20 cellular contexts compared by ENCODE assay signal in the genomic region with DNA sequence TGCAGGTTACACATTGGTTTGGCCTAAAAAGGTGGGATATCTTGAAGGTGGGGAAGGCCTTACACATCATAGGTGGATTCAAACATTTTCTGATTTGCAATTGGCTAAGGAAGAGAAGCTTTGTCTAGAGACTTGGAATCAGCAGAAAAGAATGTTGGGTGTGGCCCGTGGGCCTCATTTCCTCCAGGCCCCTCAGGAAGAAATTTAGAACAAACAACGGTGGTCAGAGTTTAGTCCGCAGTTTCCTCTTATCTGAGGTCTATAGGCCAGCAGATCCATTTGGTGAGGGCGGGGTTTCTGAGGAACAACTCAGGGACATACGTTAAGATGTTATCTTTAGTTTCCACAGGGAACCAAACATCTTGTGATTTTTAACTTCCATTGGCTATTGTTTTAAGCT. TPM values are rescaled to one million over a fixed set of nuclear protein-coding genes. Genes with fewer than 3 reads are reported as not detected.
DNase-seq lines count a peak whose midpoint lies in the region; ATAC-seq and TF ChIP-seq lines count a peak whose summit lies in the region.
"Had no signal": no experiment of that assay in that cellular context is flagged by ENCODE, and none has a peak within 500 bp of the region (broad histone marks: within the 10 kb centered on the region; RNA-seq: fewer than 3 reads in every experiment).

No MANE protein-coding gene starts in this region.

- no peak for TF ChIP-seq POLR2A in stomach (IDR thresholded peaks at IDR 0.05)
- TF ChIP-seq POLR2A in body of pancreas (IDR thresholded peaks at IDR 0.05), result no peak

- ATAC-seq in GM21576 (IDR thresholded peaks at IDR 0.05; ENCODE audit: unreplicated experiment) (no peak), body of pancreas (no peak)
- ATAC-seq: activated CD4-positive, CD25-positive, alpha-beta regulatory T cell treated with anti-CD3 and anti-CD28 coated beads, Interleukin-2, amount 50 U/mL, for 24 hours; activated CD8-positive, alpha-beta memory T cell treated with anti-CD3 and anti-CD28 coated beads, Interleukin-2, amount 10 ng/mL, durations not matched to agents 7 days and 5 days; esophagus mucosa had no signal

- H3K4me3 Mint-ChIP-seq in HFFc6, result no peak overlapping the region
- H3K4me3 Mint-ChIP-seq: activated CD8-positive, alpha-beta memory T cell treated with anti-CD3 and anti-CD28 coated beads, Interleukin-2, amount 10 ng/mL, durations not matched to agents 7 days and 5 days; T-helper 1 cell treated with Interleukin-12 subunit alpha and Interleukin-12 subunit beta and Interleukin-4 antibody, amounts not matched to agents 30 μg/mL and 1 μg/mL, for 36 hours had no signal

- H3K27me3 Mint-ChIP-seq in HFFc6 (ENCODE audit: insufficient read depth), result no peaks in the 10 kb centered on the region

- H3K27me3 ChIP-seq in stomach (no peaks in the 10 kb centered on the region), body of pancreas (no peaks in the 10 kb centered on the region)
- H3K27me3 ChIP-seq: BLaER1 treated with 17β-estradiol and CSF1 and Interleukin-3, amounts not matched to agents 10 nM and 100 nM; transverse colon had no signal

- no peak for TF ChIP-seq CTCF in HFFc6 (IDR thresholded peaks at IDR 0.05)
- TF ChIP-seq CTCF in fibroblast of the aortic adventitia (IDR thresholded peaks at IDR 0.05; ENCODE audit: insufficient read depth, low read length), result no peak
- no peak for TF ChIP-seq CTCF in stomach (IDR thresholded peaks at IDR 0.05)
- no peak for TF ChIP-seq CTCF in body of pancreas (IDR thresholded peaks at IDR 0.05)

- H3K27ac Mint-ChIP-seq in HFFc6, result peak overlapping the region; percentile 10; the same call in 1 of the 2 replicates
- H3K27ac Mint-ChIP-seq: activated CD8-positive, alpha-beta memory T cell treated with anti-CD3 and anti-CD28 coated beads, Interleukin-2, amount 10 ng/mL, durations not matched to agents 7 days and 5 days; T-helper 1 cell treated with Interleukin-12 subunit alpha and Interleukin-12 subunit beta and Interleukin-4 antibody, amounts not matched to agents 30 μg/mL and 1 μg/mL, for 36 hours had no signal

- H3K9me3 ChIP-seq in stomach, result no peaks in the 10 kb centered on the region
- H3K9me3 ChIP-seq in body of pancreas, result no peaks in the 10 kb centered on the region
- H3K9me3 ChIP-seq: transverse colon had no signal

- DNase-seq in HFFc6 (no peak), NOMO-1 treated with dmso at 0.1 percent for 144 hours (lab: John Stamatoyannopoulos, UW; ENCODE audit: unreplicated experiment) (peak; percentile 90), fibroblast of the aortic adventitia (ENCODE audit: low read depth) (peak; percentile 13), stomach (no peak), foreskin melanocyte (no peak), NCI-H446 (lab: John Stamatoyannopoulos, UW) (no peak), body of pancreas (no peak)
- DNase-seq: activated CD8-positive, alpha-beta memory T cell treated with anti-CD3 and anti-CD28 coated beads, Interleukin-2, amount 10 ng/mL, durations not matched to agents 7 days and 5 days; activated effector memory CD4-positive, alpha-beta T cell treated with anti-CD3 and anti-CD28 coated beads, Interleukin-2, amount 50 U/mL, for 16 hours; DMS79; kidney glomerular epithelial cell; NCI-H1092 treated with DMSO at 0.1 percent for 48 hours; NCI-H2171; stimulated activated CD4-positive, alpha-beta T cell treated with anti-CD3 and anti-CD28 coated beads, Interleukin-4, amount 100 ng/mL, for 1 hour; transverse colon had no signal

- no peak for TF ChIP-seq EP300 in stomach (IDR thresholded peaks at IDR 0.05)

- 24 to 43% (median 28%) methylated on average over 5 of the region's 5 CpGs for WGBS in stomach, 5 donors
- WGBS in body of pancreas, 2 donors, result 59 to 67% methylated on average over 5 of the region's 5 CpGs

- H3K27ac ChIP-seq in stomach (peak overlapping the region in 4 of 5 donors; percentile 28 to 53 (median 36)), body of pancreas (no peak overlapping the region)
- H3K27ac ChIP-seq: transverse colon had no signal

- H3K4me1 ChIP-seq in stomach (peaks cover 19 to 61% (median 32%) of the 10 kb centered on the region in 4 donors), body of pancreas (peaks cover 5% of the 10 kb centered on the region)

- H3K4me3 ChIP-seq in fibroblast of the aortic adventitia (ENCODE audit: low read depth, low read length) (no peak overlapping the region), stomach (no peak overlapping the region), body of pancreas (no peak overlapping the region)
- H3K4me3 ChIP-seq: BLaER1 treated with 17β-estradiol and CSF1 and Interleukin-3, amounts not matched to agents 10 nM and 100 nM; transverse colon had no signal

- peaks cover 29% of the 10 kb centered on the region for H3K4me1 Mint-ChIP-seq in HFFc6 (ENCODE audit: low read depth)
- H3K4me1 Mint-ChIP-seq: activated CD8-positive, alpha-beta memory T cell treated with anti-CD3 and anti-CD28 coated beads, Interleukin-2, amount 10 ng/mL, durations not matched to agents 7 days and 5 days had no signal

- H3K9me3 Mint-ChIP-seq in HFFc6, result no peaks in the 10 kb centered on the region
- H3K9me3 Mint-ChIP-seq: T-helper 1 cell treated with Interleukin-12 subunit alpha and Interleukin-12 subunit beta and Interleukin-4 antibody, amounts not matched to agents 30 μg/mL and 1 μg/mL, for 36 hours had no signal

- peaks cover 4% of the 10 kb centered on the region; the same call in 1 of the 2 replicates for H3K36me3 Mint-ChIP-seq in HFFc6 (ENCODE audit: low read depth)
- H3K36me3 Mint-ChIP-seq: activated CD8-positive, alpha-beta memory T cell treated with anti-CD3 and anti-CD28 coated beads, Interleukin-2, amount 10 ng/mL, durations not matched to agents 7 days and 5 days had no signal

- H3K36me3 ChIP-seq in stomach (no peaks in the 10 kb centered on the region), body of pancreas (replicated peaks in 1 of 2; ENCODE audit: insufficient read depth in 1 of 2, low read depth in 2 of 2) (no peaks in the 10 kb centered on the region)
- H3K36me3 ChIP-seq: BLaER1 treated with 17β-estradiol and CSF1 and Interleukin-3, amounts not matched to agents 10 nM and 100 nM; transverse colon had no signal

- intact Hi-C loops in stomach (cut with DNase I; ENCODE audit: low total_unique reads), result no loop called here
- intact Hi-C loops in body of pancreas (cut with DNase I), result no loop called here

RNA-seq across cellular contexts. Expression of gene AFF3, which starts 50.9 kb away (rescaled TPM):
- total RNA-seq in HFFc6 (2021; fragmentation: NEBNext Ultra II Directional; extraction: Animal tissue kit (Norgen Biotek cat#: 25700)), result 1 to 10 TPM in 4 of 6 experiments, under 1 TPM in 2; 0.80 to 8.2 (median 6.8) TPM
- 4.2 TPM in 1 of 2 replicates, not detected in the other for total RNA-seq in fibroblast of the aortic adventitia (ENCODE audit: low replicate concordance)
- total RNA-seq in stomach, result 10 to 100 TPM; 14.3 to 78.8 (median 29.7) TPM
- 1 to 10 TPM; 1.4 to 2.1 (median 1.5) TPM for polyA plus RNA-seq in stomach
- total RNA-seq in body of pancreas, result under 1 TPM; 0.52 to 0.99 TPM

Comparison
In these comparisons a context has a peak if more than half of its experiments do, and no peak if none do; other contexts are left out.
1. DNase-seq: peak in NOMO-1 treated with dmso at 0.1 percent for 144 hours (single experiment) and fibroblast of the aortic adventitia (single experiment); none in HFFc6 (single experiment), stomach (single experiment), foreskin melanocyte (single experiment), NCI-H446 (0 of 2) and body of pancreas (0 of 4).
2. H3K27ac ChIP-seq: peak in stomach (4 of 5); none in body of pancreas (0 of 4).